Comparison of ENCODE assay signal across 11 cellular contexts in the genomic region with DNA sequence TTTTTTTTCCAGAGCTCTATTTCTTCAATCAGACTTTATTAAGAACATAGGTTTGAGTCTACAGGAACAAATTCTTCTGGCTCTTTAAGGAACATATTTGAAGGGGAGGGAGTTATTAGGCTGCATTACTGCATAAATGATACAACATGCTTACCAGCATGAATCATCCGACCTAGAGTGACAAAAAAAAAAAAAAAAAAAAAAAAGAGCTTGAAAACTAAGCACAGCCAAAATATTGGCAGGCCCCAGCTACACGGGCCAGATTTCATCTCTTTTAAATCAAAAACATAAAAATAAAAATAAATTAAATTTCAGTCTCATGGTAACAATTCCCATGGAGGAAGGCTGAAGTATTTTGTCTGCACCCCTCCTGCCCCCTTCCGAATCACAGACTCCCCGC. TPM values are rescaled to one million over a fixed set of nuclear protein-coding genes. Genes with fewer than 3 reads are reported as not detected.
DNase-seq lines count a peak whose midpoint lies in the region; TF ChIP-seq lines count a peak whose summit lies in the region.
"Had no signal": no experiment of that assay in that cellular context is flagged by ENCODE, and none has a peak within 500 bp of the region (broad histone marks: within the 10 kb centered on the region; RNA-seq: fewer than 3 reads in every experiment).

No MANE protein-coding gene starts in this region.

- no peak overlapping the region for H3K27ac Mint-ChIP-seq in activated naive CD4-positive, alpha-beta T cell treated with anti-CD3 and anti-CD28 coated beads, Interleukin-2, amount 10 ng/mL, durations not matched to agents 7 days and 5 days
- H3K27ac Mint-ChIP-seq: stimulated activated naive CD8-positive, alpha-beta T cell treated with anti-CD3 and anti-CD28 coated beads, Interleukin-15, Interleukin-2, amounts not matched to agents 100 ng/mL and 50 ng/mL, for 24 hours had no signal

- H3K4me1 ChIP-seq in iPS-20b (ENCODE audit: insufficient read depth, low read length) = no peaks in the 10 kb centered on the region
- peaks cover 18% of the 10 kb centered on the region for H3K4me1 ChIP-seq in suprapubic skin

- no peak for TF ChIP-seq EP300 in suprapubic skin (IDR thresholded peaks at IDR 0.05)

- H3K4me1 Mint-ChIP-seq in activated naive CD4-positive, alpha-beta T cell treated with anti-CD3 and anti-CD28 coated beads, Interleukin-2, amount 10 ng/mL, durations not matched to agents 7 days and 5 days = no peaks in the 10 kb centered on the region

- peaks cover under 1% of the 10 kb centered on the region for H3K9me3 Mint-ChIP-seq in activated naive CD4-positive, alpha-beta T cell treated with anti-CD3 and anti-CD28 coated beads, Interleukin-2, amount 10 ng/mL, durations not matched to agents 7 days and 5 days
- H3K9me3 Mint-ChIP-seq: stimulated activated naive CD8-positive, alpha-beta T cell treated with anti-CD3 and anti-CD28 coated beads, Interleukin-15, Interleukin-2, amounts not matched to agents 100 ng/mL and 50 ng/mL, for 24 hours had no signal

- H3K27ac ChIP-seq in brain microvascular endothelial cell (no peak overlapping the region), iPS-20b (ENCODE audit: low read length) (no peak overlapping the region), suprapubic skin (peak overlapping the region; percentile 61)
- H3K27ac ChIP-seq: adrenal gland, WERI-Rb-1 had no signal

- no peaks in the 10 kb centered on the region for H3K36me3 ChIP-seq in brain microvascular endothelial cell (replicated peaks)
- no peaks in the 10 kb centered on the region for H3K36me3 ChIP-seq in iPS-20b (ENCODE audit: insufficient read depth, low read depth, low read length)
- H3K36me3 ChIP-seq in suprapubic skin = no peaks in the 10 kb centered on the region
- H3K36me3 ChIP-seq: adrenal gland, WERI-Rb-1 had no signal

- in situ Hi-C loops in brain microvascular endothelial cell (cut with HindIII; ENCODE audit: low pct_ligation_motif_present, low sequenced_read_pairs) = no loop called here

- DNase-seq in HFF-Myc (ENCODE audit: extremely low read depth, low read depth) = no peak
- DNase-seq in brain microvascular endothelial cell = peak; percentile 23
- no peak for DNase-seq in suprapubic skin (ENCODE audit: low spot score in 2 of 2)
- no peak for DNase-seq in activated CD4-positive, alpha-beta T cell treated with anti-CD3 and anti-CD28 coated beads for 48 hours
- DNase-seq in medulla oblongata (ENCODE audit: extremely low spot score) = no peak
- no peak for DNase-seq in kidney glomerular epithelial cell (lab: John Stamatoyannopoulos, UW)
- DNase-seq in activated naive CD4-positive, alpha-beta T cell treated with anti-CD3 and anti-CD28 coated beads, Interleukin-2, amount 10 ng/mL, durations not matched to agents 7 days and 5 days = no peak
- DNase-seq: adrenal gland, WERI-Rb-1 had no signal

- no peaks in the 10 kb centered on the region for H3K36me3 Mint-ChIP-seq in activated naive CD4-positive, alpha-beta T cell treated with anti-CD3 and anti-CD28 coated beads, Interleukin-2, amount 10 ng/mL, durations not matched to agents 7 days and 5 days

- no peak overlapping the region for H3K4me3 Mint-ChIP-seq in activated naive CD4-positive, alpha-beta T cell treated with anti-CD3 and anti-CD28 coated beads, Interleukin-2, amount 10 ng/mL, durations not matched to agents 7 days and 5 days
- H3K4me3 Mint-ChIP-seq: stimulated activated naive CD8-positive, alpha-beta T cell treated with anti-CD3 and anti-CD28 coated beads, Interleukin-15, Interleukin-2, amounts not matched to agents 100 ng/mL and 50 ng/mL, for 24 hours had no signal

- no peak for TF ChIP-seq CTCF in HFF-Myc (IDR thresholded peaks at IDR 0.05; ENCODE audit: low read depth, low read length, missing control alignments)
- TF ChIP-seq CTCF in brain microvascular endothelial cell (IDR thresholded peaks at IDR 0.05; ENCODE audit: low read depth, low read length, missing control alignments) = no peak
- no peak for TF ChIP-seq CTCF in suprapubic skin (IDR thresholded peaks at IDR 0.05)

- no peaks in the 10 kb centered on the region for H3K9me3 ChIP-seq in iPS-20b (ENCODE audit: insufficient read depth, low read depth, low read length)
- no peaks in the 10 kb centered on the region for H3K9me3 ChIP-seq in suprapubic skin
- H3K9me3 ChIP-seq: adrenal gland had no signal

- WGBS in suprapubic skin = 0% methylated on average over 4 of the region's 4 CpGs

- no peak overlapping the region for H3K9ac ChIP-seq in iPS-20b (ENCODE audit: low read depth, low read length)

- H3K27me3 Mint-ChIP-seq in activated naive CD4-positive, alpha-beta T cell treated with anti-CD3 and anti-CD28 coated beads, Interleukin-2, amount 10 ng/mL, durations not matched to agents 7 days and 5 days = peaks cover 52% of the 10 kb centered on the region

- H3K4me3 ChIP-seq in HFF-Myc (replicated peaks; ENCODE audit: low read depth, low read length) (peak overlapping the region; percentile 46), brain microvascular endothelial cell (ENCODE audit: low read depth, low read length) (peak overlapping the region; percentile 39), iPS-20b (ENCODE audit: low read length) (peak overlapping the region; percentile 79), suprapubic skin (peak overlapping the region; percentile 55)

- CTCF ChIA-PET in activated naive CD4-positive, alpha-beta T cell treated with anti-CD3 and anti-CD28 coated beads, Interleukin-2, amount 10 ng/mL, durations not matched to agents 7 days and 5 days (lab: Charles Lee) = no interaction called here

- no peak for TF ChIP-seq POLR2A in suprapubic skin (IDR thresholded peaks at IDR 0.05)

- H3K27me3 ChIP-seq in brain microvascular endothelial cell (replicated peaks) (no peaks in the 10 kb centered on the region), iPS-20b (ENCODE audit: insufficient read depth, low read length) (peaks cover 79% of the 10 kb centered on the region), suprapubic skin (peaks cover 32% of the 10 kb centered on the region)

RNA-seq across cellular contexts. Expression of gene MSX2, which starts 26.3 kb away (rescaled TPM):
- total RNA-seq in suprapubic skin = 10 to 100 TPM in 2 of 4 donors, 1 to 10 TPM in 2; 3.5 to 23.1 (median 9.9) TPM
